Comparison of ENCODE assay signal across 17 cellular contexts in genomic region chr6:98823428-98823827, GRCh38. TPM values are rescaled to one million over a fixed set of nuclear protein-coding genes. Genes with fewer than 3 reads are reported as not detected.
A peak's percentile ranks its signal among the peaks of the same experiment; 100 is the strongest.
DNase-seq lines count a peak whose midpoint lies in the region; ATAC-seq and TF ChIP-seq lines count a peak whose summit lies in the region.
"Had no signal": no experiment of that assay in that cellular context is flagged by ENCODE, and none has a peak within 500 bp of the region (broad histone marks: within the 10 kb centered on the region; RNA-seq: fewer than 3 reads in every experiment).

No MANE protein-coding gene starts in this region.

- H2BK12ac ChIP-seq in mesenchymal stem cell (ENCODE audit: low read length in 2 of 2), result no peak overlapping the region

- H3K4me3 Mint-ChIP-seq in activated T-cell treated with anti-CD3 and anti-CD28 coated beads, Interleukin-2, amount 50 U/mL, for 72 hours, result peak overlapping the region; percentile 75 to 85
- H3K4me3 Mint-ChIP-seq in activated CD4-positive, alpha-beta memory T cell treated with anti-CD3 and anti-CD28 coated beads for 36 hours, result peak overlapping the region; percentile 35
- peak overlapping the region; percentile 37 for H3K4me3 Mint-ChIP-seq in stimulated activated effector memory CD8-positive, alpha-beta T cell treated with anti-CD3 and anti-CD28 coated beads, Interleukin-12 subunit alpha, Interleukin-12 subunit beta, amount 100 ng/mL, for 72 hours
- H3K4me3 Mint-ChIP-seq in progenitor cell of endocrine pancreas (ENCODE audit: low read depth), result no peak overlapping the region

- CTCF ChIA-PET in activated CD4-positive, alpha-beta memory T cell treated with anti-CD3 and anti-CD28 coated beads for 36 hours (lab: Charles Lee), result interaction anchor here (1.1 kb wide), 1 partner anchor 23 kb away, joined by 3 read pairs; no protein-coding TSS in a partner anchor

- WGBS in mesenchymal stem cell, result 26% methylated on average over 2 of the region's 2 CpGs

- no peak overlapping the region for H3K27ac Mint-ChIP-seq in activated T-cell treated with anti-CD3 and anti-CD28 coated beads, Interleukin-2, amount 50 U/mL, for 72 hours
- H3K27ac Mint-ChIP-seq in activated CD4-positive, alpha-beta memory T cell treated with anti-CD3 and anti-CD28 coated beads for 36 hours, result no peak overlapping the region
- no peak overlapping the region for H3K27ac Mint-ChIP-seq in stimulated activated effector memory CD8-positive, alpha-beta T cell treated with anti-CD3 and anti-CD28 coated beads, Interleukin-12 subunit alpha, Interleukin-12 subunit beta, amount 100 ng/mL, for 72 hours
- no peak overlapping the region for H3K27ac Mint-ChIP-seq in progenitor cell of endocrine pancreas

- peaks cover 6% of the 10 kb centered on the region for H3K9me3 ChIP-seq in mesenchymal stem cell (ENCODE audit: control insufficient read depth, low read length)
- H3K9me3 ChIP-seq: lower lobe of right lung had no signal

- no peak overlapping the region for H3K18ac ChIP-seq in mesenchymal stem cell (ENCODE audit: low read depth in 1 of 2, low read length in 2 of 2)

- H3K79me1 ChIP-seq in mesenchymal stem cell (replicated peaks; ENCODE audit: low read length, poor library complexity, severe bottlenecking), result no peaks in the 10 kb centered on the region

- DNase-seq in activated T-cell treated with anti-CD3 and anti-CD28 coated beads, Interleukin-2, amount 50 U/mL, for 72 hours, result no peak
- DNase-seq in activated T-cell treated with anti-CD3 and anti-CD28 coated beads, Interleukin-2, amount 50 U/mL, for 48 hours, result no peak
- DNase-seq in activated CD4-positive, alpha-beta memory T cell treated with anti-CD3 and anti-CD28 coated beads for 36 hours, result no peak
- no peak for DNase-seq in stimulated activated effector memory CD8-positive, alpha-beta T cell treated with anti-CD3 and anti-CD28 coated beads, Interleukin-12 subunit alpha, Interleukin-12 subunit beta, amount 100 ng/mL, for 72 hours (ENCODE audit: low spot score in 2 of 2)
- DNase-seq in progenitor cell of endocrine pancreas (ENCODE audit: low spot score, unreplicated experiment) (no peak), mesenchymal stem cell (no peak)
- DNase-seq: activated CD4-positive, alpha-beta T cell treated with anti-CD3 and anti-CD28 coated beads, Interleukin-2, amount 50 U/mL, for 1 hour; amniotic stem cell; foreskin keratinocyte; lower lobe of right lung; Right ventricle myocardium superior; stimulated activated CD4-positive, alpha-beta T cell treated with anti-CD3 and anti-CD28 coated beads, Interleukin-1b, Interleukin-23, amount 100 ng/mL, for 48 hours had no signal

- no peak for ATAC-seq in activated T-cell treated with anti-CD3 and anti-CD28 coated beads, Interleukin-2, amount 50 U/mL, for 72 hours (replicated peaks in 1 of 2)
- no peak for ATAC-seq in stimulated activated effector memory CD8-positive, alpha-beta T cell treated with anti-CD3 and anti-CD28 coated beads, Interleukin-12 subunit alpha, Interleukin-12 subunit beta, amount 100 ng/mL, for 72 hours
- no peak for ATAC-seq in GM18502 (IDR thresholded peaks at IDR 0.05; ENCODE audit: poor library complexity, unreplicated experiment)
- ATAC-seq: sciatic nerve had no signal

- H3K9me3 Mint-ChIP-seq in activated T-cell treated with anti-CD3 and anti-CD28 coated beads, Interleukin-2, amount 50 U/mL, for 72 hours, result peaks cover 0 to 2% of the 10 kb centered on the region in 2 donors
- no peaks in the 10 kb centered on the region for H3K9me3 Mint-ChIP-seq in activated CD4-positive, alpha-beta memory T cell treated with anti-CD3 and anti-CD28 coated beads for 36 hours
- H3K9me3 Mint-ChIP-seq in stimulated activated effector memory CD8-positive, alpha-beta T cell treated with anti-CD3 and anti-CD28 coated beads, Interleukin-12 subunit alpha, Interleukin-12 subunit beta, amount 100 ng/mL, for 72 hours, result no peaks in the 10 kb centered on the region
- H3K9me3 Mint-ChIP-seq in progenitor cell of endocrine pancreas (ENCODE audit: low read depth), result no peaks in the 10 kb centered on the region

- H2BK15ac ChIP-seq in mesenchymal stem cell (ENCODE audit: low read depth, poor library complexity, severe bottlenecking), result no peak overlapping the region

- H3K36me3 Mint-ChIP-seq in activated T-cell treated with anti-CD3 and anti-CD28 coated beads, Interleukin-2, amount 50 U/mL, for 72 hours (ENCODE audit: insufficient read depth in 2 of 2), result peaks cover 1 to 6% of the 10 kb centered on the region in 2 donors
- no peaks in the 10 kb centered on the region for H3K36me3 Mint-ChIP-seq in activated CD4-positive, alpha-beta memory T cell treated with anti-CD3 and anti-CD28 coated beads for 36 hours
- peaks cover 4% of the 10 kb centered on the region for H3K36me3 Mint-ChIP-seq in stimulated activated effector memory CD8-positive, alpha-beta T cell treated with anti-CD3 and anti-CD28 coated beads, Interleukin-12 subunit alpha, Interleukin-12 subunit beta, amount 100 ng/mL, for 72 hours
- H3K36me3 Mint-ChIP-seq in progenitor cell of endocrine pancreas (ENCODE audit: insufficient read depth), result no peaks in the 10 kb centered on the region

- H3K4me3 ChIP-seq in iPS-11a (ENCODE audit: low read depth, low read length) (peak overlapping the region; percentile 59), mesenchymal stem cell (ENCODE audit: insufficient read depth in 1 of 2, low read depth in 1 of 2, low read length in 2 of 2) (no peak overlapping the region)
- H3K4me3 ChIP-seq: lower lobe of right lung had no signal

- no peak overlapping the region for H2AK5ac ChIP-seq in mesenchymal stem cell (ENCODE audit: low read length, severe bottlenecking)

- no peak overlapping the region for H4K91ac ChIP-seq in mesenchymal stem cell (ENCODE audit: low read length)

- H3K4me1 Mint-ChIP-seq in activated T-cell treated with anti-CD3 and anti-CD28 coated beads, Interleukin-2, amount 50 U/mL, for 72 hours (ENCODE audit: low read depth), result peaks cover 39% of the 10 kb centered on the region
- peaks cover 23% of the 10 kb centered on the region for H3K4me1 Mint-ChIP-seq in activated CD4-positive, alpha-beta memory T cell treated with anti-CD3 and anti-CD28 coated beads for 36 hours (ENCODE audit: low read depth)
- H3K4me1 Mint-ChIP-seq in stimulated activated effector memory CD8-positive, alpha-beta T cell treated with anti-CD3 and anti-CD28 coated beads, Interleukin-12 subunit alpha, Interleukin-12 subunit beta, amount 100 ng/mL, for 72 hours, result peaks cover 30% of the 10 kb centered on the region
- H3K4me1 Mint-ChIP-seq in progenitor cell of endocrine pancreas (ENCODE audit: low read depth), result peaks cover 18% of the 10 kb centered on the region

- intact Hi-C loops in activated CD4-positive, alpha-beta memory T cell treated with anti-CD3 and anti-CD28 coated beads for 36 hours (cut with micrococcal nuclease), result no loop called here

- H4K8ac ChIP-seq in mesenchymal stem cell (ENCODE audit: low read length), result no peak overlapping the region

- H3K27me3 ChIP-seq in mesenchymal stem cell (ENCODE audit: control insufficient read depth in 1 of 2, insufficient read depth in 1 of 2, low read length in 2 of 2), result peaks cover 89 to 93% of the 10 kb centered on the region in 2 experiments

- peaks cover 86% of the 10 kb centered on the region for H3K27me3 Mint-ChIP-seq in activated T-cell treated with anti-CD3 and anti-CD28 coated beads, Interleukin-2, amount 50 U/mL, for 72 hours (ENCODE audit: low read depth)
- H3K27me3 Mint-ChIP-seq in activated CD4-positive, alpha-beta memory T cell treated with anti-CD3 and anti-CD28 coated beads for 36 hours, result peaks cover 75% of the 10 kb centered on the region
- H3K27me3 Mint-ChIP-seq in progenitor cell of endocrine pancreas, result peaks cover 94% of the 10 kb centered on the region

- H2AFZ ChIP-seq in mesenchymal stem cell (ENCODE audit: low read depth, low read length), result no peak overlapping the region

- H3K4me2 ChIP-seq in mesenchymal stem cell (ENCODE audit: low read length, poor library complexity, severe bottlenecking), result no peak overlapping the region

- H3K4ac ChIP-seq in mesenchymal stem cell (ENCODE audit: low read depth in 1 of 2, low read length in 2 of 2), result no peak overlapping the region

- POLR2A ChIA-PET in activated CD4-positive, alpha-beta memory T cell treated with anti-CD3 and anti-CD28 coated beads for 36 hours (lab: Charles Lee), result no interaction called here

- H2BK5ac ChIP-seq in mesenchymal stem cell (ENCODE audit: low read depth, low read length, poor library complexity, severe bottlenecking), result no peak overlapping the region

- H2BK120ac ChIP-seq in mesenchymal stem cell (ENCODE audit: low read depth, low read length), result no peak overlapping the region

- peaks cover 17% of the 10 kb centered on the region for H3K4me1 ChIP-seq in mesenchymal stem cell (ENCODE audit: control insufficient read depth, insufficient read depth, low read depth, low read length)
- H3K4me1 ChIP-seq: foreskin keratinocyte had no signal

- H3K27ac ChIP-seq in mesenchymal stem cell (ENCODE audit: low read length, poor library complexity, severe bottlenecking), result no peak overlapping the region
- H3K27ac ChIP-seq: foreskin keratinocyte, lower lobe of right lung had no signal

- H3K23ac ChIP-seq in mesenchymal stem cell (ENCODE audit: low read length in 2 of 2), result no peak overlapping the region

- TF ChIP-seq CTCF in progenitor cell of endocrine pancreas (IDR thresholded peaks at IDR 0.05; ENCODE audit: unreplicated experiment), result no peak

- H3K9ac ChIP-seq in mesenchymal stem cell (ENCODE audit: low read length), result no peak overlapping the region

- no peaks in the 10 kb centered on the region for H3K36me3 ChIP-seq in mesenchymal stem cell (ENCODE audit: control insufficient read depth in 1 of 2, insufficient read depth in 2 of 2, low read depth in 1 of 2, low read length in 2 of 2)
- H3K36me3 ChIP-seq: lower lobe of right lung had no signal

- H3K14ac ChIP-seq in mesenchymal stem cell (ENCODE audit: low read length in 2 of 2), result no peak overlapping the region

RNA-seq across cellular contexts. Expression of gene POU3F2, which starts 10.9 kb away (rescaled TPM):
- total RNA-seq in activated T-cell treated with anti-CD3 and anti-CD28 coated beads, Interleukin-2, amount 50 U/mL, for 72 hours, result not detected
- not detected for total RNA-seq in activated CD4-positive, alpha-beta memory T cell treated with anti-CD3 and anti-CD28 coated beads for 36 hours
- total RNA-seq in progenitor cell of endocrine pancreas, result 1.4 and 1.5 TPM in 2 replicates
- polyA plus RNA-seq in mesenchymal stem cell (2013, experiment 1 of 2), result not detected
- polyA plus RNA-seq in mesenchymal stem cell (2013, experiment 2 of 2), result 0.01 TPM
- total RNA-seq: foreskin keratinocyte, G401, lower lobe of right lung, Right ventricle myocardium superior had no signal
- polyA plus RNA-seq: AG04450, foreskin keratinocyte had no signal
